In genomic region chr5:179559280-179560252, GRCh38 we compare ENCODE assay signal across 8 cellular contexts.
DNase-seq lines count a peak whose midpoint lies in the region; ATAC-seq lines count a peak whose summit lies in the region.

No MANE protein-coding gene starts in this region.

- H3K4me3 ChIP-seq in GM08714 (ENCODE audit: low read length), result peak overlapping the region; percentile 72

- H3K27ac Mint-ChIP-seq in central memory CD8-positive, alpha-beta T cell (ENCODE audit: low read depth), result peak overlapping the region; percentile 91

- no peaks in the 10 kb centered on the region for H3K27me3 Mint-ChIP-seq in central memory CD8-positive, alpha-beta T cell

- H3K36me3 Mint-ChIP-seq in central memory CD8-positive, alpha-beta T cell (ENCODE audit: insufficient read depth), result peaks cover 35% of the 10 kb centered on the region

- ATAC-seq in HG02588 (IDR thresholded peaks at IDR 0.05; ENCODE audit: unreplicated experiment), result peak; percentile 99
- ATAC-seq in central memory CD8-positive, alpha-beta T cell (replicated peaks; ENCODE audit: extremely low read depth, poor library complexity, severe bottlenecking), result peak; percentile 100

- peak overlapping the region; percentile 86 for H3K4me3 Mint-ChIP-seq in central memory CD8-positive, alpha-beta T cell

- H3K9me3 Mint-ChIP-seq in central memory CD8-positive, alpha-beta T cell, result no peaks in the 10 kb centered on the region

- DNase-seq in NCI-H1694 treated with DMSO at 0.1 percent for 48 hours (lab: John Stamatoyannopoulos, UW) (peak; percentile 94), inferior parietal cortex (ENCODE audit: extremely low spot score) (peak; percentile 97), smooth muscle cell of the brain vasculature (ENCODE audit: low read depth, low spot score) (peak; percentile 98), UCSD-AML1 (lab: John Stamatoyannopoulos, UW; ENCODE audit: unreplicated experiment) (no peak)
- peak; percentile 81 for DNase-seq in activated CD4-positive, CD25-positive, alpha-beta regulatory T cell treated with anti-CD3 and anti-CD28 coated beads, Interleukin-2, amount 50 U/mL, for 16 hours (ENCODE audit: low read depth, low spot score)
- DNase-seq in central memory CD8-positive, alpha-beta T cell (ENCODE audit: low spot score in 2 of 2), result peak; percentile 69 to 91

- peaks cover 13% of the 10 kb centered on the region for H3K4me1 Mint-ChIP-seq in central memory CD8-positive, alpha-beta T cell
